In genomic region chr16:4641306-4641687, GRCh38 we compare ENCODE assay signal across 22 cellular contexts. TPM values are rescaled to one million over a fixed set of nuclear protein-coding genes. Genes with fewer than 3 reads are reported as not detected.
DNase-seq lines count a peak whose midpoint lies in the region; ATAC-seq and TF ChIP-seq lines count a peak whose summit lies in the region.
"Had no signal": no experiment of that assay in that cellular context is flagged by ENCODE, and none has a peak within 500 bp of the region (broad histone marks: within the 10 kb centered on the region; RNA-seq: fewer than 3 reads in every experiment).

No MANE protein-coding gene starts in this region.

- no peaks in the 10 kb centered on the region for H3K9me3 Mint-ChIP-seq in activated T-cell treated with anti-CD3 and anti-CD28 coated beads, Interleukin-2, amount 50 U/mL, for 24 hours
- no peaks in the 10 kb centered on the region for H3K9me3 Mint-ChIP-seq in activated T-cell treated with anti-CD3 and anti-CD28 coated beads, Interleukin-2, amount 50 U/mL, for 4 hours
- no peaks in the 10 kb centered on the region for H3K9me3 Mint-ChIP-seq in T-cell
- no peaks in the 10 kb centered on the region for H3K9me3 Mint-ChIP-seq in immature natural killer cell
- H3K9me3 Mint-ChIP-seq in stimulated activated naive B cell treated with anti-CD40 and anti-IgM and Interleukin-4, amounts not matched to agents 10 μg/mL and 1 μg/mL and 100 μg/mL, for 72 hours = no peaks in the 10 kb centered on the region
- no peaks in the 10 kb centered on the region for H3K9me3 Mint-ChIP-seq in MCF 10A (ENCODE audit: unreplicated experiment)

- POLR2A ChIA-PET in T-cell (lab: Charles Lee) (interaction anchor here in 1 of 2 donors (0.6 kb wide), 1 partner anchor 25 kb away, joined by 3 read pairs; no protein-coding TSS in a partner anchor), GM10248 (lab: Yijun Ruan, JAX) (no interaction called here), MCF 10A (lab: Yijun Ruan, JAX) (no interaction called here)

- H3K27me3 Mint-ChIP-seq in activated T-cell treated with anti-CD3 and anti-CD28 coated beads, Interleukin-2, amount 50 U/mL, for 24 hours = no peaks in the 10 kb centered on the region
- H3K27me3 Mint-ChIP-seq in activated T-cell treated with anti-CD3 and anti-CD28 coated beads, Interleukin-2, amount 50 U/mL, for 4 hours (ENCODE audit: low read depth) = no peaks in the 10 kb centered on the region
- H3K27me3 Mint-ChIP-seq in T-cell (no peaks in the 10 kb centered on the region), immature natural killer cell (ENCODE audit: low read depth in 3 of 3) (peaks cover 0 to 2% (median 0%) of the 10 kb centered on the region in 3 donors), MCF 10A (ENCODE audit: insufficient read depth, unreplicated experiment) (no peaks in the 10 kb centered on the region)
- H3K27me3 Mint-ChIP-seq in stimulated activated naive B cell treated with anti-CD40 and anti-IgM and Interleukin-4, amounts not matched to agents 10 μg/mL and 1 μg/mL and 100 μg/mL, for 72 hours = no peaks in the 10 kb centered on the region

- no peak overlapping the region for H3K4me3 Mint-ChIP-seq in activated T-cell treated with anti-CD3 and anti-CD28 coated beads, Interleukin-2, amount 50 U/mL, for 24 hours
- no peak overlapping the region for H3K4me3 Mint-ChIP-seq in activated T-cell treated with anti-CD3 and anti-CD28 coated beads, Interleukin-2, amount 50 U/mL, for 4 hours
- peak overlapping the region in 2 of 3 donors; percentile 7 to 40 for H3K4me3 Mint-ChIP-seq in T-cell
- peak overlapping the region in 2 of 5 donors; percentile 25 to 68 for H3K4me3 Mint-ChIP-seq in immature natural killer cell
- H3K4me3 Mint-ChIP-seq in stimulated activated naive B cell treated with anti-CD40 and anti-IgM and Interleukin-4, amounts not matched to agents 10 μg/mL and 1 μg/mL and 100 μg/mL, for 72 hours = no peak overlapping the region
- no peak overlapping the region for H3K4me3 Mint-ChIP-seq in MCF 10A (ENCODE audit: unreplicated experiment)

- H3K36me3 Mint-ChIP-seq in activated T-cell treated with anti-CD3 and anti-CD28 coated beads, Interleukin-2, amount 50 U/mL, for 24 hours (ENCODE audit: low read depth) = peaks cover 39% of the 10 kb centered on the region
- peaks cover 2% of the 10 kb centered on the region for H3K36me3 Mint-ChIP-seq in activated T-cell treated with anti-CD3 and anti-CD28 coated beads, Interleukin-2, amount 50 U/mL, for 4 hours (ENCODE audit: insufficient read depth)
- H3K36me3 Mint-ChIP-seq in T-cell (peaks cover 2% of the 10 kb centered on the region), immature natural killer cell (peaks cover 0 to 3% (median 0%) of the 10 kb centered on the region in 3 donors), MCF 10A (ENCODE audit: insufficient read depth, unreplicated experiment) (peaks cover 20% of the 10 kb centered on the region)
- peaks cover 22 to 30% of the 10 kb centered on the region in 2 donors for H3K36me3 Mint-ChIP-seq in stimulated activated naive B cell treated with anti-CD40 and anti-IgM and Interleukin-4, amounts not matched to agents 10 μg/mL and 1 μg/mL and 100 μg/mL, for 72 hours

- intact Hi-C loops in MCF 10A (cut with micrococcal nuclease) = no loop called here

- H3K27ac Mint-ChIP-seq in activated T-cell treated with anti-CD3 and anti-CD28 coated beads, Interleukin-2, amount 50 U/mL, for 24 hours = peak overlapping the region; percentile 78
- H3K27ac Mint-ChIP-seq in T-cell (peak overlapping the region; percentile 59 to 84), immature natural killer cell (peak overlapping the region; percentile 63 to 90 (median 84)), MCF 10A (ENCODE audit: low read depth, unreplicated experiment) (no peak overlapping the region)
- peak overlapping the region; percentile 85 for H3K27ac Mint-ChIP-seq in stimulated activated naive B cell treated with anti-CD40 and anti-IgM and Interleukin-4, amounts not matched to agents 10 μg/mL and 1 μg/mL and 100 μg/mL, for 72 hours

- no peak for DNase-seq in activated T-cell treated with anti-CD3 and anti-CD28 coated beads, Interleukin-2, amount 50 U/mL, for 24 hours
- DNase-seq in activated T-cell treated with anti-CD3 and anti-CD28 coated beads, Interleukin-2, amount 50 U/mL, for 4 hours = no peak
- DNase-seq in T-cell = no peak
- DNase-seq in immature natural killer cell = no peak
- DNase-seq in stimulated activated naive B cell treated with anti-CD40 and anti-IgM and Interleukin-4, amounts not matched to agents 10 μg/mL and 1 μg/mL and 100 μg/mL, for 72 hours = no peak
- DNase-seq in GM10248 (ENCODE audit: extremely low spot score) = no peak
- DNase-seq in MCF 10A (ENCODE audit: unreplicated experiment) = no peak
- DNase-seq in AG08395 (ENCODE audit: low spot score) = no peak
- DNase-seq: 8988T; activated CD4-positive, alpha-beta T cell treated with anti-CD3 and anti-CD28 coated beads for 48 hours; activated gamma-delta T cell; AML-193; Calu3; left ventricle myocardium superior; NCI-H2081 treated with DMSO at 0.1 percent for 48 hours; NCI-H510A; Peyer's patch; SJCRH30; stimulated activated CD4-positive, alpha-beta T cell treated with anti-CD3 and anti-CD28 coated beads, Interleukin-2, amount 100 ng/mL, for 24 hours; T-helper 2 cell; trophoblast cell had no signal

- no TSS peak for BruUV-seq in MCF 10A (replicated peaks; lab: Mats Ljungman, UMichigan)

- H3K4me1 Mint-ChIP-seq in activated T-cell treated with anti-CD3 and anti-CD28 coated beads, Interleukin-2, amount 50 U/mL, for 24 hours (ENCODE audit: low read depth) = peaks cover 37% of the 10 kb centered on the region
- H3K4me1 Mint-ChIP-seq in activated T-cell treated with anti-CD3 and anti-CD28 coated beads, Interleukin-2, amount 50 U/mL, for 4 hours (ENCODE audit: low read depth) = peaks cover 24% of the 10 kb centered on the region
- peaks cover 37 to 47% (median 42%) of the 10 kb centered on the region in 3 donors for H3K4me1 Mint-ChIP-seq in T-cell
- peaks cover 35 to 37% of the 10 kb centered on the region in 2 donors for H3K4me1 Mint-ChIP-seq in immature natural killer cell
- H3K4me1 Mint-ChIP-seq in stimulated activated naive B cell treated with anti-CD40 and anti-IgM and Interleukin-4, amounts not matched to agents 10 μg/mL and 1 μg/mL and 100 μg/mL, for 72 hours = peaks cover 24 to 39% of the 10 kb centered on the region in 2 donors
- no peaks in the 10 kb centered on the region for H3K4me1 Mint-ChIP-seq in MCF 10A (ENCODE audit: insufficient read depth, unreplicated experiment)

- no peak for ATAC-seq in activated T-cell treated with anti-CD3 and anti-CD28 coated beads, Interleukin-2, amount 50 U/mL, for 4 hours
- no peak for ATAC-seq in T-cell (replicated peaks in 1 of 4)
- ATAC-seq in stimulated activated naive B cell treated with anti-CD40 and anti-IgM and Interleukin-4, amounts not matched to agents 10 μg/mL and 1 μg/mL and 100 μg/mL, for 72 hours (replicated peaks) = peak in 1 of 2 donors; percentile 31
- ATAC-seq: HepG2 had no signal

- CTCF ChIA-PET in T-cell (lab: Charles Lee) = no interaction called here
- CTCF ChIA-PET in GM10248 (lab: Yijun Ruan, JAX) = interaction anchor here (1.2 to 2.5 kb wide), 3 partner anchors 9 to 136 kb away, joined by 3 to 9 read pairs (median 3); no protein-coding TSS in a partner anchor
- CTCF ChIA-PET in MCF 10A (lab: Yijun Ruan, JAX) = interaction anchor here (0.6 to 1.4 kb wide), 2 partner anchors 9 to 56 kb away, joined by 4 to 8 read pairs; no protein-coding TSS in a partner anchor

- no peak for TF ChIP-seq CTCF in GM10248 (IDR thresholded peaks at IDR 0.05; ENCODE audit: control extremely low read depth, extremely low read depth, low read depth, missing control alignments)
- TF ChIP-seq CTCF in MCF 10A (IDR thresholded peaks at IDR 0.05; ENCODE audit: unreplicated experiment) = no peak

RNA-seq across cellular contexts. Expression of gene MGRN1, which starts 16.7 kb away (rescaled TPM):
- 10 to 100 TPM; 56.5 to 60.5 (median 58.0) TPM for total RNA-seq in activated T-cell treated with anti-CD3 and anti-CD28 coated beads, Interleukin-2, amount 50 U/mL, for 4 hours
- total RNA-seq in T-cell (10 to 100 TPM; 63.1 to 76.8 (median 72.2) TPM), MCF 10A (2022) (61.3 and 62.9 TPM in 2 replicates)
- polyA plus RNA-seq in immature natural killer cell = 10 to 100 TPM in 1 of 3 donors, 1 to 10 TPM in 2; 2.3 to 13.2 (median 3.5) TPM

RNA-seq across cellular contexts. Expression of gene UBALD1, which starts 26.6 kb away (rescaled TPM):
- total RNA-seq in activated T-cell treated with anti-CD3 and anti-CD28 coated beads, Interleukin-2, amount 50 U/mL, for 4 hours = 10 to 100 TPM; 22.5 to 27.2 (median 23.7) TPM
- total RNA-seq in T-cell (10 to 100 TPM; 26.0 to 53.1 (median 47.6) TPM), MCF 10A (2022) (28.0 and 42.1 TPM in 2 replicates)
- polyA plus RNA-seq in immature natural killer cell = 10 to 100 TPM in 1 of 3 donors, 1 to 10 TPM in 2; 2.3 to 11.8 (median 6.5) TPM

RNA-seq across cellular contexts. Expression of gene NUDT16L1, which starts 52.1 kb away (rescaled TPM):
- 10 to 100 TPM; 53.1 to 56.8 (median 54.1) TPM for total RNA-seq in activated T-cell treated with anti-CD3 and anti-CD28 coated beads, Interleukin-2, amount 50 U/mL, for 4 hours
- total RNA-seq in T-cell (10 to 100 TPM; 53.3 to 64.0 (median 62.2) TPM), MCF 10A (2022) (18.3 and 21.8 TPM in 2 replicates)
- polyA plus RNA-seq in immature natural killer cell = 100 to 1,000 TPM in 1 of 3 donors, 10 to 100 TPM in 2; 86.5 to 125 (median 99.6) TPM

Comparison
In these comparisons a context has a peak if more than half of its experiments do, and no peak if none do; other contexts are left out.
1. H3K4me3 Mint-ChIP-seq: peak in T-cell (2 of 3); none in activated T-cell treated with anti-CD3 and anti-CD28 coated beads, Interleukin-2, amount 50 U/mL, for 24 hours (single experiment), activated T-cell treated with anti-CD3 and anti-CD28 coated beads, Interleukin-2, amount 50 U/mL, for 4 hours (single experiment), stimulated activated naive B cell treated with anti-CD40 and anti-IgM and Interleukin-4, amounts not matched to agents 10 μg/mL and 1 μg/mL and 100 μg/mL, for 72 hours (0 of 2) and MCF 10A (single experiment).
2. CTCF ChIA-PET loops: an anchor here in GM10248 (1.2 to 2.5 kb wide) and MCF 10A (0.6 to 1.4 kb wide); none called in T-cell.